5 cellular contexts compared by ENCODE assay signal in genomic region chr11:63550156-63550700, GRCh38. TPM values are rescaled to one million over a fixed set of nuclear protein-coding genes. Genes with fewer than 3 reads are reported as not detected.
"Had no signal": no experiment of that assay in that cellular context is flagged by ENCODE, and none has a peak within 500 bp of the region (broad histone marks: within the 10 kb centered on the region; RNA-seq: fewer than 3 reads in every experiment).

No MANE protein-coding gene starts in this region.

RNA-seq across cellular contexts. Expression of gene PLAAT2, which starts 13.0 kb away (rescaled TPM):
- total RNA-seq: activated B cell treated with CpG ODN at 0.5 μM for 24 hours; activated T-helper 17 cell treated with anti-CD3 and anti-CD28 coated beads, Interleukin-2, amount 50 U/mL, for 72 hours had no signal

RNA-seq across cellular contexts. Expression of gene LGALS12, which starts 44.3 kb away (rescaled TPM):
- total RNA-seq: activated B cell treated with CpG ODN at 0.5 μM for 24 hours; activated CD4-positive, alpha-beta memory T cell treated with anti-CD3 and anti-CD28 coated beads for 36 hours; activated CD8-positive, alpha-beta memory T cell treated with anti-CD3 and anti-CD28 coated beads for 36 hours; activated T-helper 17 cell treated with anti-CD3 and anti-CD28 coated beads, Interleukin-2, amount 50 U/mL, for 72 hours; bronchial epithelial cell had no signal

RNA-seq across cellular contexts. Expression of gene PLAAT5, which starts 59.3 kb away (rescaled TPM):
- total RNA-seq: activated B cell treated with CpG ODN at 0.5 μM for 24 hours, bronchial epithelial cell had no signal
